In the genomic region with DNA sequence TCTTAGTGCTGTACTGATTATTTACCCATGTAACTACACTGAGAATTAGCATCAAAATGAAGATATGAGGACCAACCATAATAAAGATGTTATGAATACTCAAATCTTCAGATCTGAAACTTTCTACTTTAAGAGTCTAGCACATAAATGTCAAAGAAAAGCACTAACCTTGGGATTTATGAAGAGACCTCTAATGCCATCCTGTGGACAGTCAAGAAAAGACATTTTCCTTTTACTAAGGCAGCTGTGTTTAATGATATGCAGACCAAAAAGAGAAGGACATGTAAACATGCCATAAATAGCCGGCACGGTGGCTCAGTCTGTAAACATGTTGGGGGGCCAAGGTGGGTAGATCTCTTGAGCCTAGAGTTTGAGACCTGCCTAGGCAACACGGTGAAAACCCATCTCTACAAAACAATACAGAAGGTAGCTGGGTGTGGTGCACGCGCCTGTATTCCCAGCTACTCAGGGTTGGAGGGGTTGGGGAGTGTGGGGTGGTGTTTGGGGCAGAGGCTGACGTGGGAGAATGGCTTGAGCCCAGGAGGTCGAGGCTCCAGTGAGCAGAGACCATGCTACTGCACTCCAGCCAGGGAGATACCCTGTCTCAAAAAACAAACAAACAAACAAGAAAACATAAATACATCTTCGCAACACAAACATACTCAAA, we compare ENCODE assay signal across 9 cellular contexts.
A peak's percentile ranks its signal among the peaks of the same experiment; 100 is the strongest.
DNase-seq lines count a peak whose midpoint lies in the region; ATAC-seq, FAIRE-seq and TF ChIP-seq lines count a peak whose summit lies in the region.
"Had no signal": no experiment of that assay in that cellular context is flagged by ENCODE, and none has a peak within 500 bp of the region (broad histone marks: within the 10 kb centered on the region; RNA-seq: fewer than 3 reads in every experiment).

No MANE protein-coding gene starts in this region.

- no peaks in the 10 kb centered on the region for H3K36me3 ChIP-seq in kidney (ENCODE audit: control insufficient read depth in 1 of 2, insufficient read depth in 2 of 2, low read length in 2 of 2)

- FAIRE-seq in TTC549 (lab: Jason Lieb, UNC): peak; percentile 87
- no peak for FAIRE-seq in kidney (lab: Jason Lieb, UNC)

- TF ChIP-seq CTCF in kidney (IDR thresholded peaks at IDR 0.05; ENCODE audit: borderline replicate concordance, extremely low read depth, insufficient read depth): no peak

- no peaks in the 10 kb centered on the region for H3K4me1 ChIP-seq in kidney (ENCODE audit: control insufficient read depth in 1 of 2, insufficient read depth in 1 of 2, low read depth in 1 of 2, low read length in 2 of 2)

- H3K9me3 ChIP-seq in kidney (ENCODE audit: control insufficient read depth in 1 of 2, low read length in 2 of 2): peaks cover 0 to 2% of the 10 kb centered on the region in 2 donors

- DNase-seq in DMS 273 treated with DMSO at 0.1 percent for 48 hours (lab: John Stamatoyannopoulos, UW) (peak; percentile 2), NCI-H1092 (lab: John Stamatoyannopoulos, UW) (peak; percentile 26), kidney (peak; percentile 48), LoVo (ENCODE audit: low spot score) (no peak)
- DNase-seq: EL had no signal

- intact Hi-C loops in kidney (cut with DNase I): no loop called here

- no peak overlapping the region for H3K4me3 ChIP-seq in kidney (ENCODE audit: low read length in 2 of 2)

- no peak overlapping the region for H3K27ac ChIP-seq in kidney (ENCODE audit: low read depth in 2 of 2, low read length in 2 of 2)

- no peak overlapping the region for H3K9ac ChIP-seq in kidney (ENCODE audit: low read length in 2 of 2)

- ATAC-seq in HG02610 (IDR thresholded peaks at IDR 0.05; ENCODE audit: unreplicated experiment) (no peak), GM21360 (IDR thresholded peaks at IDR 0.05; ENCODE audit: unreplicated experiment) (no peak)
- no peak for ATAC-seq in activated CD4-positive, CD25-positive, alpha-beta regulatory T cell treated with anti-CD3 and anti-CD28 coated beads, Interleukin-2, amount 50 U/mL, for 24 hours
